In genomic region chr1:19156676-19157075, GRCh38 we compare ENCODE assay signal across 1 cellular context.
A peak's percentile ranks its signal among the peaks of the same experiment; 100 is the strongest.
TF ChIP-seq lines count a peak whose summit lies in the region.

No MANE protein-coding gene starts in this region.

TF ChIP-seq in endothelial cell of umbilical vein, 7 proteins besides CTCF, POLR2A, EP300 and RAD21:
- TF ChIP-seq GATA2 (IDR thresholded peaks at IDR 0.05; ENCODE audit: insufficient read depth, insufficient read length, low read depth, low read length) (no peak), FOS (IDR thresholded peaks at IDR 0.05; ENCODE audit: borderline replicate concordance, insufficient read depth, low read length) (peak; percentile 36), MYC (IDR thresholded peaks at IDR 0.05; ENCODE audit: low read depth, low read length) (no peak), EZH2 (IDR thresholded peaks at IDR 0.05; ENCODE audit: borderline replicate concordance, low read depth, low read length, severe bottlenecking) (no peak), MAX (IDR thresholded peaks at IDR 0.05; ENCODE audit: insufficient read depth, insufficient read length) (no peak), POLR2AphosphoS5 (IDR thresholded peaks at IDR 0.05; ENCODE audit: insufficient read depth, low read depth, low read length) (peak; percentile 31), JUN (IDR thresholded peaks at IDR 0.05; ENCODE audit: borderline replicate concordance, insufficient read depth, insufficient read length, low read depth) (peak; percentile 70)
TF ChIP-seq in endothelial cell of umbilical vein: peak in this region for 3.
